In genomic region chr4:1346781-1347409, GRCh38 we compare ENCODE assay signal across 1 cellular context.
TF ChIP-seq lines count a peak whose summit lies in the region.

Gene UVSSA (plus strand): TSS chr4:1347208. CDS start chr4:1348092, 884 bp downstream.

TF ChIP-seq in H1, 55 proteins besides CTCF, POLR2A, EP300 and RAD21 (continued from another document):
- TF ChIP-seq USF2 (IDR thresholded peaks at IDR 0.05; ENCODE audit: low read length), result peak; percentile 92
- TF ChIP-seq MAX (IDR thresholded peaks at IDR 0.05), result peak; percentile 89
- TF ChIP-seq ATF3 (IDR thresholded peaks at IDR 0.05; ENCODE audit: insufficient read depth, low read depth, low read length), result peak; percentile 81
- TF ChIP-seq RXRA (IDR thresholded peaks at IDR 0.05; ENCODE audit: insufficient read depth, low read depth, low read length), result no peak
- no peak for TF ChIP-seq HDAC6 (IDR thresholded peaks at IDR 0.05; ENCODE audit: low read depth, low read length)
- no peak for TF ChIP-seq KDM1A (IDR thresholded peaks at IDR 0.05; ENCODE audit: borderline replicate concordance, low read length)
- TF ChIP-seq BACH1 (IDR thresholded peaks at IDR 0.05; ENCODE audit: low read length), result no peak
- TF ChIP-seq TEAD4 (IDR thresholded peaks at IDR 0.05; ENCODE audit: low read depth, low read length), result no peak
- no peak; the same call in none of the 2 replicates for TF ChIP-seq EGR1 (IDR thresholded peaks at IDR 0.05; ENCODE audit: borderline replicate concordance, low read depth, low read length)
- TF ChIP-seq E2F6 (IDR thresholded peaks at IDR 0.05), result peak; percentile 45
- peak; percentile 64; the same call in 1 of the 2 replicates for TF ChIP-seq PHF8 (conservative IDR thresholded peaks at IDR 0.05; ENCODE audit: low read depth, low read length)
- no peak for TF ChIP-seq MAFK (IDR thresholded peaks at IDR 0.05; ENCODE audit: low read depth, low read length)
- TF ChIP-seq SIRT6 (IDR thresholded peaks at IDR 0.05; ENCODE audit: low read length), result no peak
- TF ChIP-seq SP4 (IDR thresholded peaks at IDR 0.05; ENCODE audit: low read length), result peak; percentile 83
- no peak for TF ChIP-seq CHD7 (IDR thresholded peaks at IDR 0.05; ENCODE audit: insufficient replicate concordance, low read length)
- TF ChIP-seq NRF1 (IDR thresholded peaks at IDR 0.05; ENCODE audit: low read depth, low read length), result peak; percentile 81
- peak; percentile 46 to 65; a peak in 1 of 4 replicates for TF ChIP-seq SIN3A (conservative IDR thresholded peaks at IDR 0.05 in 1 of 2, IDR thresholded peaks at IDR 0.05 in 1 of 2; ENCODE audit: low read depth in 1 of 2, low read length in 2 of 2)
